ENCODE assay signal across 3 cellular contexts in the genomic region with DNA sequence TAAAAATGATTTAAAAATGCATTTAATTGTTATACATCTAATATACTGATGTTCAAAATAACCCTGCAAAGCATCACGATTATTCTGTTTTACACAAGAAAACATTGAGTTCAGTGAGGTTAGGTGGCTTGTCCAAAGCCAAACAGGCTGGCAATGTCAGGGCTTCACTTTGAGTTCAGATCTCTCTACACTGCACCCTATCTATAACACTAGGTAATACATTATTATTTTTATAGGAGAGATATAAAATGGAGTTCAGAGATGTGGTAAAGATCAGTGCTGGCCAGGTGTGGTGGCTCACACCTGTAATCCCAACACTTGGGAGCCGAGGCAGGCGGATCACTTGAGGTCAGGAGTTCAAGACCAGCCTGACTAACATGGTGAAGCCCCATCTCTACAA.
TF ChIP-seq lines count a peak whose summit lies in the region.

No MANE protein-coding gene starts in this region.

TF ChIP-seq in SK-N-SH, 30 proteins besides CTCF, POLR2A, EP300 and RAD21:
- TF ChIP-seq GATA2 (CRISPR knock-in tag; IDR thresholded peaks at IDR 0.05): no peak
TF ChIP-seq in SK-N-SH: peak in this region for 0.

TF ChIP-seq in SK-N-SH treated with all-trans-retinoic acid at 6 μM for 48 hours, 23 proteins besides CTCF, POLR2A, EP300 and RAD21:
- no peak for TF ChIP-seq OSR1 (CRISPR knock-in tag; IDR thresholded peaks at IDR 0.05)
- no peak for TF ChIP-seq CSRNP3 (CRISPR knock-in tag; IDR thresholded peaks at IDR 0.05)
- TF ChIP-seq ARNTL (CRISPR knock-in tag; IDR thresholded peaks at IDR 0.05; ENCODE audit: borderline replicate concordance, low read depth): no peak
- TF ChIP-seq ZNF565 (CRISPR knock-in tag; conservative IDR thresholded peaks at IDR 0.05; ENCODE audit: low read depth): no peak
- TF ChIP-seq PPARA (CRISPR knock-in tag; IDR thresholded peaks at IDR 0.05; ENCODE audit: borderline replicate concordance): no peak
- TF ChIP-seq ZNF8 (CRISPR knock-in tag; IDR thresholded peaks at IDR 0.05): no peak
- TF ChIP-seq TOX (CRISPR knock-in tag; IDR thresholded peaks at IDR 0.05; ENCODE audit: borderline replicate concordance): no peak
- TF ChIP-seq ISL1 (CRISPR knock-in tag; IDR thresholded peaks at IDR 0.05): no peak
- TF ChIP-seq GLIS3 (CRISPR knock-in tag; IDR thresholded peaks at IDR 0.05): no peak
- TF ChIP-seq PATZ1 (CRISPR knock-in tag; IDR thresholded peaks at IDR 0.05; ENCODE audit: borderline replicate concordance): no peak
- no peak for TF ChIP-seq SNAI2 (CRISPR knock-in tag; IDR thresholded peaks at IDR 0.05)
- TF ChIP-seq, protein P1, sequence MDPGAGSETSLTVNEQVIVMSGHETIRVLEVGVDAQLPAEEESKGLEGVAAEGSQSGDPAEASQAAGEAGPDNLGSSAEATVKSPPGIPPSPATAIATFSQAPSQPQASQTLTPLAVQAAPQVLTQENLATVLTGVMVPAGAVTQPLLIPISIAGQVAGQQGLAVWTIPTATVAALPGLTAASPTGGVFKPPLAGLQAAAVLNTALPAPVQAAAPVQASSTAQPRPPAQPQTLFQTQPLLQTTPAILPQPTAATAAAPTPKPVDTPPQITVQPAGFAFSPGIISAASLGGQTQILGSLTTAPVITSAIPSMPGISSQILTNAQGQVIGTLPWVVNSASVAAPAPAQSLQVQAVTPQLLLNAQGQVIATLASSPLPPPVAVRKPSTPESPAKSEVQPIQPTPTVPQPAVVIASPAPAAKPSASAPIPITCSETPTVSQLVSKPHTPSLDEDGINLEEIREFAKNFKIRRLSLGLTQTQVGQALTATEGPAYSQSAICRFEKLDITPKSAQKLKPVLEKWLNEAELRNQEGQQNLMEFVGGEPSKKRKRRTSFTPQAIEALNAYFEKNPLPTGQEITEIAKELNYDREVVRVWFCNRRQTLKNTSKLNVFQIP (CRISPR knock-in tag; IDR thresholded peaks at IDR 0.05; ENCODE audit: borderline replicate concordance, low read depth): no peak
- TF ChIP-seq TSHZ2 (CRISPR knock-in tag; IDR thresholded peaks at IDR 0.05): no peak
- no peak for TF ChIP-seq ESRRG (CRISPR knock-in tag; IDR thresholded peaks at IDR 0.05)
- TF ChIP-seq, protein P2, sequence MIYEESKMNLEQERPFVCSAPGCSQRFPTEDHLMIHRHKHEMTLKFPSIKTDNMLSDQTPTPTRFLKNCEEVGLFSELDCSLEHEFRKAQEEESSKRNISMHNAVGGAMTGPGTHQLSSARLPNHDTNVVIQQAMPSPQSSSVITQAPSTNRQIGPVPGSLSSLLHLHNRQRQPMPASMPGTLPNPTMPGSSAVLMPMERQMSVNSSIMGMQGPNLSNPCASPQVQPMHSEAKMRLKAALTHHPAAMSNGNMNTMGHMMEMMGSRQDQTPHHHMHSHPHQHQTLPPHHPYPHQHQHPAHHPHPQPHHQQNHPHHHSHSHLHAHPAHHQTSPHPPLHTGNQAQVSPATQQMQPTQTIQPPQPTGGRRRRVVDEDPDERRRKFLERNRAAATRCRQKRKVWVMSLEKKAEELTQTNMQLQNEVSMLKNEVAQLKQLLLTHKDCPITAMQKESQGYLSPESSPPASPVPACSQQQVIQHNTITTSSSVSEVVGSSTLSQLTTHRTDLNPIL (CRISPR knock-in tag; IDR thresholded peaks at IDR 0.05; ENCODE audit: low read depth): no peak
- no peak for TF ChIP-seq ZFP3 (CRISPR knock-in tag; IDR thresholded peaks at IDR 0.05)
TF ChIP-seq in SK-N-SH treated with all-trans-retinoic acid at 6 μM for 48 hours: peak in this region for 0.

TF ChIP-seq in K562, 482 proteins besides CTCF, POLR2A, EP300 and RAD21:
- no peak for TF ChIP-seq ARHGAP35 (IDR thresholded peaks at IDR 0.05; ENCODE audit: partially characterized antibody)
- no peak for TF ChIP-seq CHD1 (IDR thresholded peaks at IDR 0.05; ENCODE audit: low read length)
- no peak for TF ChIP-seq ZNF133 (CRISPR knock-in tag; IDR thresholded peaks at IDR 0.05)
- TF ChIP-seq CCAR2 (IDR thresholded peaks at IDR 0.05; ENCODE audit: low read depth, low read length): no peak
- TF ChIP-seq NUFIP1 (IDR thresholded peaks at IDR 0.05; ENCODE audit: partially characterized antibody): no peak
